Comparison of ENCODE assay signal across 13 cellular contexts in genomic region chr13:78595458-78595818, GRCh38. TPM values are rescaled to one million over a fixed set of nuclear protein-coding genes. Genes with fewer than 3 reads are reported as not detected.
DNase-seq lines count a peak whose midpoint lies in the region; ATAC-seq and TF ChIP-seq lines count a peak whose summit lies in the region.
"Had no signal": no experiment of that assay in that cellular context is flagged by ENCODE, and none has a peak within 500 bp of the region (broad histone marks: within the 10 kb centered on the region; RNA-seq: fewer than 3 reads in every experiment).

No MANE protein-coding gene starts in this region.

- no peak for TF ChIP-seq CTCF in gastrocnemius medialis (IDR thresholded peaks at IDR 0.05 in 4 of 5, conservative IDR thresholded peaks at IDR 0.05 in 1 of 5)

- H3K27me3 Mint-ChIP-seq in activated naive CD8-positive, alpha-beta T cell, result peaks cover 54% of the 10 kb centered on the region
- H3K27me3 Mint-ChIP-seq in activated naive CD8-positive, alpha-beta T cell treated with anti-CD3 and anti-CD28 coated beads for 36 hours, result peaks cover 91% of the 10 kb centered on the region
- H3K27me3 Mint-ChIP-seq in stimulated activated memory B cell treated with anti-CD40 and anti-IgM and Interleukin-4, amounts not matched to agents 10 μg/mL and 1 μg/mL and 100 μg/mL, for 72 hours, result peaks cover 76% of the 10 kb centered on the region

- H3K27ac ChIP-seq in iPS-18a (ENCODE audit: low read length), result no peak overlapping the region
- no peak overlapping the region for H3K27ac ChIP-seq in gastrocnemius medialis

- H3K9ac ChIP-seq in NT2/D1 (ENCODE audit: insufficient read length, low read depth) (no peak overlapping the region), iPS-18a (ENCODE audit: low read length) (no peak overlapping the region)

- in situ Hi-C loops in gastrocnemius medialis (cut with MboI; ENCODE audit: low sequenced_read_pairs in 4 of 4), result no loop called here

- no peaks in the 10 kb centered on the region for H3K36me3 ChIP-seq in NT2/D1 (ENCODE audit: insufficient read depth, insufficient read length, low read length)
- H3K36me3 ChIP-seq in iPS-18a (ENCODE audit: control insufficient read depth, low read depth, low read length), result no peaks in the 10 kb centered on the region
- H3K36me3 ChIP-seq in gastrocnemius medialis, result no peaks in the 10 kb centered on the region

- H3K9me3 Mint-ChIP-seq in activated naive CD8-positive, alpha-beta T cell (ENCODE audit: low read depth), result peaks cover under 1% of the 10 kb centered on the region
- peaks cover 8% of the 10 kb centered on the region for H3K9me3 Mint-ChIP-seq in activated naive CD8-positive, alpha-beta T cell treated with anti-CD3 and anti-CD28 coated beads for 36 hours
- H3K9me3 Mint-ChIP-seq in stimulated activated memory B cell treated with anti-CD40 and anti-IgM and Interleukin-4, amounts not matched to agents 10 μg/mL and 1 μg/mL and 100 μg/mL, for 72 hours, result peaks cover 6% of the 10 kb centered on the region

- H3K4me1 ChIP-seq in NT2/D1 (ENCODE audit: insufficient read depth, insufficient read length), result no peaks in the 10 kb centered on the region
- H3K4me1 ChIP-seq in iPS-18a (ENCODE audit: control insufficient read depth, low read depth, low read length), result peaks cover 25% of the 10 kb centered on the region
- peaks cover 0 to 14% of the 10 kb centered on the region in 2 donors for H3K4me1 ChIP-seq in gastrocnemius medialis

- H3K27ac Mint-ChIP-seq in activated naive CD8-positive, alpha-beta T cell, result no peak overlapping the region
- no peak overlapping the region for H3K27ac Mint-ChIP-seq in activated naive CD8-positive, alpha-beta T cell treated with anti-CD3 and anti-CD28 coated beads for 36 hours
- no peak overlapping the region for H3K27ac Mint-ChIP-seq in stimulated activated memory B cell treated with anti-CD40 and anti-IgM and Interleukin-4, amounts not matched to agents 10 μg/mL and 1 μg/mL and 100 μg/mL, for 72 hours

- H3K9me3 ChIP-seq in NT2/D1 (ENCODE audit: insufficient read depth, low read length) (no peaks in the 10 kb centered on the region), iPS-18a (ENCODE audit: control insufficient read depth, low read depth, low read length) (no peaks in the 10 kb centered on the region), gastrocnemius medialis (no peaks in the 10 kb centered on the region)

- intact Hi-C loops in gastrocnemius medialis (cut with DNase I; ENCODE audit: low total_unique reads), result no loop called here

- H3K27me3 ChIP-seq in NT2/D1 (ENCODE audit: insufficient read depth, insufficient read length), result peaks cover 93% of the 10 kb centered on the region
- peaks cover 100% of the 10 kb centered on the region for H3K27me3 ChIP-seq in iPS-18a (ENCODE audit: control insufficient read depth, insufficient read depth, low read length)
- H3K27me3 ChIP-seq in gastrocnemius medialis, result peaks cover 96 to 100% (median 98%) of the 10 kb centered on the region in 3 donors

- TF ChIP-seq POLR2A in gastrocnemius medialis (IDR thresholded peaks at IDR 0.05), result no peak

- peaks cover 11% of the 10 kb centered on the region for H3K4me1 Mint-ChIP-seq in activated naive CD8-positive, alpha-beta T cell (ENCODE audit: low read depth)
- H3K4me1 Mint-ChIP-seq in activated naive CD8-positive, alpha-beta T cell treated with anti-CD3 and anti-CD28 coated beads for 36 hours, result peaks cover 5% of the 10 kb centered on the region
- peaks cover 2% of the 10 kb centered on the region for H3K4me1 Mint-ChIP-seq in stimulated activated memory B cell treated with anti-CD40 and anti-IgM and Interleukin-4, amounts not matched to agents 10 μg/mL and 1 μg/mL and 100 μg/mL, for 72 hours

- DNase-seq in activated naive CD8-positive, alpha-beta T cell treated with anti-CD3 and anti-CD28 coated beads for 36 hours, result no peak
- DNase-seq in NT2/D1 (ENCODE audit: low read depth, low spot score) (no peak), activated gamma-delta T cell (lab: John Stamatoyannopoulos, UW) (no peak), gastrocnemius medialis (no peak)
- no peak for DNase-seq in activated CD4-positive, CD25-positive, alpha-beta regulatory T cell (lab: John Stamatoyannopoulos, UW)
- DNase-seq: activated CD4-positive, alpha-beta T cell treated with anti-CD3 and anti-CD28 coated beads, Interleukin-2, amount 50 U/mL, for 1 hour; C1 segment of cervical spinal cord; NCI-H146; occipital lobe had no signal

- ATAC-seq in stimulated activated memory B cell treated with anti-CD40 and anti-IgM and Interleukin-4, amounts not matched to agents 10 μg/mL and 1 μg/mL and 100 μg/mL, for 72 hours, result no peak
- ATAC-seq in gastrocnemius medialis, result no peak

- H3K4me3 ChIP-seq in NT2/D1 (ENCODE audit: insufficient read length, low read depth), result peak overlapping the region; percentile 16
- H3K4me3 ChIP-seq in iPS-18a (ENCODE audit: low read length), result peak overlapping the region; percentile 58
- no peak overlapping the region for H3K4me3 ChIP-seq in gastrocnemius medialis

- H3K4me3 Mint-ChIP-seq in activated naive CD8-positive, alpha-beta T cell, result peak overlapping the region; percentile 13
- no peak overlapping the region for H3K4me3 Mint-ChIP-seq in activated naive CD8-positive, alpha-beta T cell treated with anti-CD3 and anti-CD28 coated beads for 36 hours
- H3K4me3 Mint-ChIP-seq in stimulated activated memory B cell treated with anti-CD40 and anti-IgM and Interleukin-4, amounts not matched to agents 10 μg/mL and 1 μg/mL and 100 μg/mL, for 72 hours, result peak overlapping the region; percentile 12

- H3K36me3 Mint-ChIP-seq in activated naive CD8-positive, alpha-beta T cell, result no peaks in the 10 kb centered on the region
- no peaks in the 10 kb centered on the region for H3K36me3 Mint-ChIP-seq in activated naive CD8-positive, alpha-beta T cell treated with anti-CD3 and anti-CD28 coated beads for 36 hours
- no peaks in the 10 kb centered on the region for H3K36me3 Mint-ChIP-seq in stimulated activated memory B cell treated with anti-CD40 and anti-IgM and Interleukin-4, amounts not matched to agents 10 μg/mL and 1 μg/mL and 100 μg/mL, for 72 hours

RNA-seq across cellular contexts. Expression of gene POU4F1, which starts 7.9 kb away (rescaled TPM):
- total RNA-seq in activated naive CD8-positive, alpha-beta T cell treated with anti-CD3 and anti-CD28 coated beads for 36 hours, result under 1 TPM; 0.08 TPM
- total RNA-seq in gastrocnemius medialis, result not detected
- total RNA-seq: HT1080 had no signal

Comparison
In these comparisons a context has a peak if more than half of its experiments do, and no peak if none do; other contexts are left out.
1. H3K4me3 ChIP-seq: peak in NT2/D1 (single experiment) and iPS-18a (single experiment); none in gastrocnemius medialis (0 of 4).